In genomic region chr9:38017885-38018186, GRCh38 we compare ENCODE assay signal across 14 cellular contexts. TPM values are rescaled to one million over a fixed set of nuclear protein-coding genes. Genes with fewer than 3 reads are reported as not detected.
DNase-seq lines count a peak whose midpoint lies in the region; ATAC-seq, FAIRE-seq and TF ChIP-seq lines count a peak whose summit lies in the region.
"Had no signal": no experiment of that assay in that cellular context is flagged by ENCODE, and none has a peak within 500 bp of the region (broad histone marks: within the 10 kb centered on the region; RNA-seq: fewer than 3 reads in every experiment).

No MANE protein-coding gene starts in this region.

- H2BK5ac ChIP-seq in H1 (ENCODE audit: low read depth, low read length), result peak overlapping the region; percentile 94

- no peak overlapping the region for H3K4ac ChIP-seq in H1 (replicated peaks; ENCODE audit: insufficient read length, low read depth, low read length)

- ATAC-seq in HG02610 (IDR thresholded peaks at IDR 0.05; ENCODE audit: unreplicated experiment) (no peak), left colon (no peak)
- ATAC-seq: stimulated activated naive B cell treated with anti-CD40 and anti-IgM and Interleukin-4, amounts not matched to agents 10 μg/mL and 1 μg/mL and 100 μg/mL, for 72 hours had no signal

- no peak overlapping the region for H3K23ac ChIP-seq in H1 (ENCODE audit: insufficient read length)

- no peak for TF ChIP-seq RAD21 in H1 (IDR thresholded peaks at IDR 0.05 in 1 of 2, conservative IDR thresholded peaks at IDR 0.05 in 1 of 2; ENCODE audit: low read depth in 2 of 2, low read length in 2 of 2)

- H3K4me3 Mint-ChIP-seq in MCF 10A (ENCODE audit: unreplicated experiment) (no peak overlapping the region), nephron (peak overlapping the region in 1 of 3 experiments; percentile 38)
- H3K4me3 Mint-ChIP-seq: activated T-cell treated with anti-CD3 and anti-CD28 coated beads, Interleukin-2, amount 50 U/mL, for 24 hours; stimulated activated naive B cell treated with anti-CD40 and anti-IgM and Interleukin-4, amounts not matched to agents 10 μg/mL and 1 μg/mL and 100 μg/mL, for 72 hours; T-helper 1 cell treated with Interleukin-12 subunit alpha and Interleukin-12 subunit beta and Interleukin-4 antibody, amounts not matched to agents 30 μg/mL and 1 μg/mL, for 36 hours had no signal

- no peak overlapping the region for H3K14ac ChIP-seq in H1 (ENCODE audit: insufficient read length)

- H2AFZ ChIP-seq in mammary epithelial cell (ENCODE audit: low read depth, low read length), result no peak overlapping the region
- H2AFZ ChIP-seq in H1 (ENCODE audit: low read length), result no peak overlapping the region

- no peak for FAIRE-seq in H1 (lab: Jason Lieb, UNC)
- FAIRE-seq: GM19239 had no signal

- no peak overlapping the region for H3K56ac ChIP-seq in H1 (replicated peaks; ENCODE audit: insufficient read length, low read depth, low read length)

- DNase-seq in mammary epithelial cell (no peak), MCF 10A (ENCODE audit: unreplicated experiment) (no peak), H1 (ENCODE audit: low read depth in 1 of 2, low spot score in 2 of 2) (no peak), transverse colon (no peak), hepatic stellate cell (ENCODE audit: low spot score) (no peak), left colon (no peak)
- DNase-seq: activated CD4-positive, alpha-beta T cell treated with anti-CD3 and anti-CD28 coated beads for 48 hours; activated T-cell treated with anti-CD3 and anti-CD28 coated beads, Interleukin-2, amount 50 U/mL, for 24 hours; NCI-H1417; stimulated activated naive B cell treated with anti-CD40 and anti-IgM and Interleukin-4, amounts not matched to agents 10 μg/mL and 1 μg/mL and 100 μg/mL, for 72 hours had no signal

- H3K9ac ChIP-seq in mammary epithelial cell (ENCODE audit: insufficient read depth, low read length) (no peak overlapping the region), H1 (replicated peaks in 1 of 4; ENCODE audit: extremely low read depth in 1 of 4, low read depth in 3 of 4, low read length in 3 of 4) (no peak overlapping the region; a peak in 1 of 7 replicates)

- WGBS in mammary epithelial cell (ENCODE audit: low coverage, missing lambda C conversion rate), result 100% methylated on average over 2 of the region's 2 CpGs
- WGBS in H1 (ENCODE audit: extremely low coverage in 1 of 2, insufficient coverage in 1 of 2, insufficient read length in 1 of 2, insufficient replicate concordance in 2 of 2, low coverage in 1 of 2, low lambda C conversion rate in 2 of 2, missing lambda C conversion rate in 1 of 2), 2 experiments, result 46% methylated on average over 2 of the region's 2 CpGs; no CpG with 5 or more reads in 1 of the 2 experiments
- 50 to 78% methylated on average over 1 to 2 of the region's 2 CpGs for WGBS in transverse colon (ENCODE audit: low coverage in 1 of 2), 2 donors

- H4K5ac ChIP-seq in H1 (ENCODE audit: insufficient read length, low read depth, low read length), result peak overlapping the region; percentile 10

- no peak overlapping the region for H4K8ac ChIP-seq in H1 (ENCODE audit: extremely low read depth, insufficient read depth, low read length)

- 0 out of 2 replicates have a peak overlapping the region, but pooled peaks have one; percentile 59 for H2AK5ac ChIP-seq in H1 (ENCODE audit: low read depth, low read length)

- H3K9me3 ChIP-seq in mammary epithelial cell (replicated peaks; ENCODE audit: insufficient read depth, low read length), result no peaks in the 10 kb centered on the region
- no peaks in the 10 kb centered on the region for H3K9me3 ChIP-seq in H1 (ENCODE audit: insufficient read depth in 2 of 2, low read depth in 1 of 2, low read length in 1 of 2)
- H3K9me3 ChIP-seq in transverse colon, result no peaks in the 10 kb centered on the region

- H3K27me3 ChIP-seq in mammary epithelial cell (ENCODE audit: insufficient read depth, low read length) (no peaks in the 10 kb centered on the region), H1 (replicated peaks in 1 of 4; ENCODE audit: control insufficient read depth in 3 of 4, extremely low read depth in 1 of 4, insufficient read depth in 3 of 4, low read length in 3 of 4) (no peaks in the 10 kb centered on the region), transverse colon (no peaks in the 10 kb centered on the region)

- peaks cover 47% of the 10 kb centered on the region for H3K4me1 Mint-ChIP-seq in MCF 10A (ENCODE audit: insufficient read depth, unreplicated experiment)
- H3K4me1 Mint-ChIP-seq in nephron, result peaks cover 77% of the 10 kb centered on the region

- H3K4me1 ChIP-seq in mammary epithelial cell (ENCODE audit: insufficient read depth, low read length) (peaks cover 54% of the 10 kb centered on the region), H1 (replicated peaks in 1 of 4; ENCODE audit: control insufficient read depth in 3 of 4, insufficient read depth in 4 of 4, low read length in 3 of 4) (peaks cover 31 to 65% (median 42%) of the 10 kb centered on the region in 4 experiments), transverse colon (peaks cover 27 to 41% (median 33%) of the 10 kb centered on the region in 4 donors)

- peak overlapping the region; percentile 67 for H4K91ac ChIP-seq in H1 (replicated peaks; ENCODE audit: insufficient read length, low read length)

- TF ChIP-seq CTCF in mammary epithelial cell (conservative IDR thresholded peaks at IDR 0.05 in 1 of 2, IDR thresholded peaks at IDR 0.05 in 1 of 2; ENCODE audit: extremely low read depth in 1 of 2, insufficient read depth in 1 of 2, low read depth in 1 of 2, low read length in 2 of 2), result no peak
- TF ChIP-seq CTCF in MCF 10A (IDR thresholded peaks at IDR 0.05; ENCODE audit: unreplicated experiment), result no peak
- no peak for TF ChIP-seq CTCF in H1 (IDR thresholded peaks at IDR 0.05; ENCODE audit: control extremely low read depth in 1 of 3, insufficient read depth in 1 of 3, low read depth in 1 of 3, low read length in 3 of 3)
- no peak for TF ChIP-seq CTCF in nephron (IDR thresholded peaks at IDR 0.05; ENCODE audit: unreplicated experiment in 3 of 3)
- TF ChIP-seq CTCF in transverse colon (IDR thresholded peaks at IDR 0.05), result no peak

- peak overlapping the region; percentile 72; the same call in 1 of the 2 replicates for H2BK15ac ChIP-seq in H1 (ENCODE audit: low read length)

- H3K4me2 ChIP-seq in mammary epithelial cell (ENCODE audit: insufficient read depth, low read depth, low read length) (peak overlapping the region; percentile 56), H1 (ENCODE audit: insufficient read depth in 1 of 2, low read depth in 2 of 2, low read length in 2 of 2) (peak overlapping the region; percentile 49 to 59)

- H3K79me1 ChIP-seq in H1 (ENCODE audit: low read depth, low read length), result peaks cover 10% of the 10 kb centered on the region; the same call in 1 of the 2 replicates

- no peak overlapping the region for H3K27ac Mint-ChIP-seq in MCF 10A (ENCODE audit: low read depth, unreplicated experiment)
- H3K27ac Mint-ChIP-seq in nephron, result peak overlapping the region; percentile 80 to 88 (median 80)
- H3K27ac Mint-ChIP-seq: activated T-cell treated with anti-CD3 and anti-CD28 coated beads, Interleukin-2, amount 50 U/mL, for 24 hours; stimulated activated naive B cell treated with anti-CD40 and anti-IgM and Interleukin-4, amounts not matched to agents 10 μg/mL and 1 μg/mL and 100 μg/mL, for 72 hours; T-helper 1 cell treated with Interleukin-12 subunit alpha and Interleukin-12 subunit beta and Interleukin-4 antibody, amounts not matched to agents 30 μg/mL and 1 μg/mL, for 36 hours had no signal

- no peak overlapping the region for H3K4me3 ChIP-seq in mammary epithelial cell (replicated peaks in 1 of 3; ENCODE audit: insufficient read depth in 1 of 3, low read depth in 2 of 3, low read length in 3 of 3)
- H3K4me3 ChIP-seq in H1 (ENCODE audit: extremely low read depth in 1 of 4, insufficient read depth in 2 of 4, low read depth in 3 of 4, low read length in 4 of 4), result peak overlapping the region in 1 of 4 experiments; percentile 37; a peak in 1 of 8 replicates
- H3K4me3 ChIP-seq in transverse colon, result no peak overlapping the region

- intact Hi-C loops in mammary epithelial cell (cut with micrococcal nuclease), result loop anchor here (1.0 to 5.0 kb wide), 9 partner anchors 8 to 345 kb away; no protein-coding TSS in a partner anchor
- intact Hi-C loops in MCF 10A (cut with micrococcal nuclease), result loop anchor here (2.0 kb wide), 1 partner anchor 49 kb away; no protein-coding TSS in a partner anchor
- intact Hi-C loops in transverse colon (cut with DNase I; ENCODE audit: low total_unique reads), result loop anchor here (5.0 kb wide), 1 partner anchor 49 kb away; the partner anchor contains the start of gene SHB
- intact Hi-C loops in left colon (cut with DNase I, micrococcal nuclease), result no loop called here

- H2BK20ac ChIP-seq in H1 (ENCODE audit: low read length), result peak overlapping the region; percentile 98

- H3K27ac ChIP-seq in mammary epithelial cell (ENCODE audit: insufficient read depth, low read depth, low read length) (no peak overlapping the region), H1 (ENCODE audit: low read depth, low read length) (peak overlapping the region; percentile 74), transverse colon (peak overlapping the region; percentile 28 to 78 (median 56))

- TF ChIP-seq EP300 in H1 (IDR thresholded peaks at IDR 0.05; ENCODE audit: borderline replicate concordance in 1 of 2, low read depth in 2 of 2, low read length in 2 of 2) (no peak), transverse colon (IDR thresholded peaks at IDR 0.05; ENCODE audit: low read depth) (no peak)

- H3K36me3 Mint-ChIP-seq in MCF 10A (ENCODE audit: insufficient read depth, unreplicated experiment) (peaks cover 14% of the 10 kb centered on the region), nephron (ENCODE audit: low read depth) (peaks cover 8% of the 10 kb centered on the region)

- H2BK12ac ChIP-seq in H1 (ENCODE audit: low read depth, low read length), result peak overlapping the region; percentile 86; the same call in 1 of the 2 replicates

- TF ChIP-seq POLR2A in H1 (IDR thresholded peaks at IDR 0.05; ENCODE audit: control extremely low read depth in 1 of 2, low read depth in 2 of 2, low read length in 2 of 2), result no peak
- TF ChIP-seq POLR2A in transverse colon (IDR thresholded peaks at IDR 0.05), result no peak

- CTCF ChIA-PET in mammary epithelial cell (lab: Charles Lee; ENCODE audit: low non-redundant PET) (interaction anchor here (0.5 to 1.9 kb wide), 2 partner anchors 95 to 104 kb away, joined by 3 to 7 read pairs; no protein-coding TSS in a partner anchor), MCF 10A (lab: Yijun Ruan, JAX) (interaction anchor here (1.0 to 1.8 kb wide), 3 partner anchors 9 to 105 kb away, joined by 3 to 7 read pairs (median 4); partner anchors contain the start of gene SHB), H1 (lab: Charles Lee; ENCODE audit: partially characterized antibody) (interaction anchor here (0.6 to 6.9 kb wide), 34 partner anchors 8 to 344 kb away, joined by 3 to 59 read pairs (median 6); partner anchors contain the start of gene SHB)

- H3K23me2 ChIP-seq in H1 (ENCODE audit: low read depth, low read length), result no peaks in the 10 kb centered on the region

- H3K79me2 ChIP-seq in mammary epithelial cell (ENCODE audit: insufficient read depth, low read length) (peaks cover 85% of the 10 kb centered on the region), H1 (ENCODE audit: control insufficient read depth in 1 of 2, insufficient read depth in 2 of 2, low read length in 2 of 2) (peaks cover 0 to 5% of the 10 kb centered on the region in 2 experiments; a peak in 1 of 4 replicates)

- H3K18ac ChIP-seq in H1 (ENCODE audit: extremely low read depth, low read length), result peak overlapping the region; percentile 65

- dilution Hi-C loops in mammary epithelial cell (cut with HindIII; ENCODE audit: low sequenced_read_pairs), result no loop called here

- POLR2A ChIA-PET in MCF 10A (lab: Yijun Ruan, JAX), result interaction anchor here (0.9 to 5.3 kb wide), 5 partner anchors 9 to 51 kb away, joined by 3 to 42 read pairs (median 6); partner anchors contain the start of gene SHB
- POLR2A ChIA-PET in H1 (lab: Charles Lee; ENCODE audit: partially characterized antibody), result interaction anchor here (0.9 to 3.9 kb wide), 14 partner anchors 9 to 97 kb away, joined by 3 to 24 read pairs (median 8); no protein-coding TSS in a partner anchor

- no peaks in the 10 kb centered on the region for H4K20me1 ChIP-seq in mammary epithelial cell (ENCODE audit: insufficient read depth, low read length)
- H4K20me1 ChIP-seq in H1 (replicated peaks in 1 of 2; ENCODE audit: control insufficient read depth in 1 of 2, insufficient read depth in 2 of 2, low read length in 2 of 2), result no peaks in the 10 kb centered on the region

- BruUV-seq in mammary epithelial cell (replicated peaks; lab: Mats Ljungman, UMichigan) (no TSS peak), MCF 10A (replicated peaks; lab: Mats Ljungman, UMichigan) (no TSS peak)

- H3K36me3 ChIP-seq in mammary epithelial cell (ENCODE audit: insufficient read depth, low read length) (peaks cover 1% of the 10 kb centered on the region), H1 (ENCODE audit: control insufficient read depth in 2 of 4, insufficient read depth in 4 of 4, low read length in 3 of 4) (no peaks in the 10 kb centered on the region), transverse colon (no peaks in the 10 kb centered on the region)

- H3K9me3 Mint-ChIP-seq in MCF 10A (ENCODE audit: unreplicated experiment), result no peaks in the 10 kb centered on the region
- H3K9me3 Mint-ChIP-seq in nephron, result no peaks in the 10 kb centered on the region
- H3K9me3 Mint-ChIP-seq: activated T-cell treated with anti-CD3 and anti-CD28 coated beads, Interleukin-2, amount 50 U/mL, for 24 hours; stimulated activated naive B cell treated with anti-CD40 and anti-IgM and Interleukin-4, amounts not matched to agents 10 μg/mL and 1 μg/mL and 100 μg/mL, for 72 hours; T-helper 1 cell treated with Interleukin-12 subunit alpha and Interleukin-12 subunit beta and Interleukin-4 antibody, amounts not matched to agents 30 μg/mL and 1 μg/mL, for 36 hours had no signal

- in situ Hi-C loops in mammary epithelial cell (cut with MboI; ENCODE audit: low sequenced_read_pairs in 2 of 2) (no loop called here), transverse colon (cut with MboI; ENCODE audit: low pct_ligation_motif_present in 1 of 4, low pct_unique_long_range_greater_than_20kb in 1 of 4, low sequenced_read_pairs in 3 of 4) (no loop called here)

- peak overlapping the region; percentile 73 for H2BK120ac ChIP-seq in H1 (replicated peaks; ENCODE audit: low read depth, low read length)

- no peaks in the 10 kb centered on the region for H3K27me3 Mint-ChIP-seq in MCF 10A (ENCODE audit: insufficient read depth, unreplicated experiment)
- no peaks in the 10 kb centered on the region for H3K27me3 Mint-ChIP-seq in nephron (ENCODE audit: low read depth)
- H3K27me3 Mint-ChIP-seq: activated T-cell treated with anti-CD3 and anti-CD28 coated beads, Interleukin-2, amount 50 U/mL, for 24 hours had no signal

RNA-seq across cellular contexts. Expression of gene SHB, which starts 51.2 kb away (rescaled TPM):
- total RNA-seq in mammary epithelial cell (10 to 100 TPM; 30.5 to 31.5 TPM), MCF 10A (2022) (22.3 and 29.6 TPM in 2 replicates), transverse colon (10 to 100 TPM; 11.9 to 33.7 (median 22.2) TPM), left colon (10 to 100 TPM; 19.6 to 26.2 TPM)
- polyA plus RNA-seq in mammary epithelial cell (14.9 TPM), H1 (2011; rRNA removed) (4.1 and 7.1 TPM in 2 replicates)
- 16.7 TPM for polyA minus RNA-seq in mammary epithelial cell
- 12.6 and 13.7 TPM in 2 replicates for total RNA-seq in H1 (2021; fragmentation: NEBNext Ultra II Directional; extraction: Animal tissue kit (Norgen Biotek cat#: 25700))
- polyA plus RNA-seq in H1 (2011; cell fraction: cytosol; rRNA removed), result 7.7 TPM
- polyA plus RNA-seq in H1 (2011; cell fraction: nucleus; rRNA removed), result 8.0 TPM
- polyA plus RNA-seq in H1 (2012, experiment 1 of 2), result 5.9 to 8.4 TPM (median 7.6 TPM) in 4 replicates
- 6.2 TPM for polyA plus RNA-seq in H1 (2012, experiment 2 of 2)
- 4.7 TPM for polyA plus RNA-seq in H1 (2013, experiment 1 of 2)
- polyA plus RNA-seq in H1 (2013, experiment 2 of 2), result 5.2 TPM
- polyA minus RNA-seq in H1 (2011; rRNA and poly(A)+ RNA removed), result 3.8 and 6.1 TPM in 2 replicates
- polyA minus RNA-seq in H1 (2011; cell fraction: cytosol; rRNA and poly(A)+ RNA removed), result 9.8 TPM
- 12.9 TPM for polyA minus RNA-seq in H1 (2011; cell fraction: nucleus; rRNA and poly(A)+ RNA removed)

Comparison
In these comparisons a context has a peak if more than half of its experiments do, and no peak if none do; other contexts are left out.
1. intact Hi-C loops: an anchor here in mammary epithelial cell (1.0 to 5.0 kb wide), MCF 10A (2.0 kb wide) and transverse colon (5.0 kb wide); none called in left colon.